ENCODE assay signal across 8 cellular contexts in the genomic region with DNA sequence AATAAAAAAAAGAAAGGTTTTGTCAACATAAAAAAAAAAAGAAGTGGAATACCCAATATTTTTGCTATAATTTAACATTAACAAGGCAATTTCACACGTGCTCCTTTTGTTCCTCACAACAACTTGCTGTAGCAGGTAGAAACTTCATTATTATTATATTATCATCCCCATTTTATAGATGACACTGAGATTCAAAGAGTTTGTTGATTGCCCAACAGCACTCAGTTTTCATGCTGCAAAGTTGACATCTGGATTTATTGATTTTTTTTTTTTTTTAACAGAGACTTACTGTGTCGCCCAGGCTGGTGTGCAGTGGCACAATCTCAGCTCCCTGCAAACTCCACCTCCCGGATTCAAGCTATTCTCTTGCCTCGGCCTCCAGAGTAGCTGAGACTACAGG. TPM values are rescaled to one million over a fixed set of nuclear protein-coding genes. Genes with fewer than 3 reads are reported as not detected.
"Had no signal": no experiment of that assay in that cellular context is flagged by ENCODE, and none has a peak within 500 bp of the region (broad histone marks: within the 10 kb centered on the region; RNA-seq: fewer than 3 reads in every experiment).

No MANE protein-coding gene starts in this region.

- H3K9ac ChIP-seq: KMS-11 had no signal

- ATAC-seq: K562 had no signal

- FAIRE-seq: HTR-8/SVneo, K562 had no signal

- H3K27ac ChIP-seq: HL-60, KMS-11 had no signal

- H3K4me2 ChIP-seq: KMS-11 had no signal

- H3K4me3 ChIP-seq: K562 had no signal

- DNase-seq: IMR-90, KBM-7, KG1 had no signal

RNA-seq across cellular contexts. Expression of gene ESRRG, which starts 8.9 kb away (rescaled TPM):
- total RNA-seq: HT-29, K562 had no signal
- polyA plus RNA-seq: K562 had no signal
